Comparison of ENCODE assay signal across 28 cellular contexts in the genomic region with DNA sequence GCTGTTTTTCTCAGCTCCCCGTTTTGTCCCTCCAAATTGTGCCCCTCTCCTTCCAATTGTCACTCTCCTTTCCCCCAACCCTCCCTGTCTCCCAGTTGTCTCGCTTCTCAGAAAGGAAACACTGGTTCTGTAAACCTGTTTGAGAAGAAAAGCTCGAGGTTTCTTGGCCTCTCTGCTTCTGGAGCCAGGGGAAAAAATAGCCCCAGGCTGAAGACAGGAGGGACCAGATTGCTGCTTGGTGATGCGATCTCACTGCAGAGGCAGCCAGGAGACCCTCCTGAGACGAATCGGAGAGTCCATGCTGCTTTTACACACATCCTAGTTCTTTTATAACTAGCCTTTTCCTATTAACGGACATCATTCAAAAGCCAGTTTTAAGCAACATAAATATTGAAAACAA. TPM values are rescaled to one million over a fixed set of nuclear protein-coding genes. Genes with fewer than 3 reads are reported as not detected.
DNase-seq lines count a peak whose midpoint lies in the region; ATAC-seq and TF ChIP-seq lines count a peak whose summit lies in the region.
"Had no signal": no experiment of that assay in that cellular context is flagged by ENCODE, and none has a peak within 500 bp of the region (broad histone marks: within the 10 kb centered on the region; RNA-seq: fewer than 3 reads in every experiment).

No MANE protein-coding gene starts in this region.

- no peak overlapping the region for H3K4me3 Mint-ChIP-seq in neural progenitor cell
- H3K4me3 Mint-ChIP-seq: CD4-positive, alpha-beta memory T cell had no signal

- H3K36me3 ChIP-seq in HEK293 (ENCODE audit: control insufficient read depth in 2 of 2, insufficient read depth in 1 of 2, low read length in 2 of 2) (no peaks in the 10 kb centered on the region), neural progenitor cell (no peaks in the 10 kb centered on the region)
- H3K36me3 ChIP-seq: BLaER1 treated with 17β-estradiol and CSF1 and Interleukin-3, amounts not matched to agents 10 nM and 100 nM; MG63 had no signal

- H3K27ac Mint-ChIP-seq in neural progenitor cell, result no peak overlapping the region

- peak overlapping the region; percentile 30 for H3K4me3 ChIP-seq in HEK293 (ENCODE audit: low read depth, low read length)
- H3K4me3 ChIP-seq in fibroblast of villous mesenchyme (ENCODE audit: low read depth, low read length), result peak overlapping the region; percentile 29
- no peak overlapping the region for H3K4me3 ChIP-seq in neural progenitor cell
- H3K4me3 ChIP-seq: A549; BLaER1 treated with 17β-estradiol and CSF1 and Interleukin-3, amounts not matched to agents 10 nM and 100 nM; MG63 had no signal

- H3K36me3 Mint-ChIP-seq in neural progenitor cell, result no peaks in the 10 kb centered on the region
- H3K36me3 Mint-ChIP-seq: CD4-positive, alpha-beta memory T cell had no signal

- H3K9me3 ChIP-seq in HEK293 (ENCODE audit: control insufficient read depth, insufficient read depth, low read depth, low read length), result no peaks in the 10 kb centered on the region
- H3K9me3 ChIP-seq in neural progenitor cell (ENCODE audit: low read depth), result no peaks in the 10 kb centered on the region
- H3K9me3 ChIP-seq: A549, Caco-2, MG63 had no signal

- peaks cover 11% of the 10 kb centered on the region for H3K27me3 Mint-ChIP-seq in neural progenitor cell (ENCODE audit: insufficient read depth, low read depth)
- H3K27me3 Mint-ChIP-seq: CD4-positive, alpha-beta memory T cell had no signal

- H3F3A ChIP-seq in neural progenitor cell (ENCODE audit: low read depth), result no peaks in the 10 kb centered on the region

- H3K27ac ChIP-seq in HEK293 (ENCODE audit: extremely low read depth, low read depth, low read length), result no peak overlapping the region
- H3K27ac ChIP-seq in neural progenitor cell, result no peak overlapping the region
- H3K27ac ChIP-seq: BLaER1 treated with 17β-estradiol and CSF1 and Interleukin-3, amounts not matched to agents 10 nM and 100 nM; RWPE1 had no signal

- DNase-seq in fibroblast of villous mesenchyme (ENCODE audit: low read depth) (no peak), neural progenitor cell (ENCODE audit: low spot score) (no peak), NOMO-1 (lab: John Stamatoyannopoulos, UW; ENCODE audit: unreplicated experiment in 2 of 2) (no peak)
- DNase-seq in activated CD8-positive, alpha-beta memory T cell treated with anti-CD3 and anti-CD28 coated beads for 24 hours, result no peak
- DNase-seq: AML-193; CD4-positive, alpha-beta memory T cell; DMS79; H7; KBM-7; MG63; NCI-H1105 treated with DMSO at 0.1 percent for 48 hours; NCI-H146; NCI-H1930; NCI-H2107; NCI-H524 treated with DMSO at 0.1 percent for 48 hours; NCI-H774; SHP77 had no signal

- no peaks in the 10 kb centered on the region for H3K4me1 ChIP-seq in HEK293 (ENCODE audit: control insufficient read depth, insufficient read depth, low read length)
- H3K4me1 ChIP-seq in neural progenitor cell, result no peaks in the 10 kb centered on the region
- H3K4me1 ChIP-seq: A549 had no signal

- H2AFZ ChIP-seq in neural progenitor cell (replicated peaks), result peak overlapping the region; percentile 36

- H3K79me2 ChIP-seq in neural progenitor cell (ENCODE audit: low read depth), result no peaks in the 10 kb centered on the region

- no peaks in the 10 kb centered on the region for H3K4me1 Mint-ChIP-seq in neural progenitor cell
- H3K4me1 Mint-ChIP-seq: CD4-positive, alpha-beta memory T cell had no signal

- no peak for ATAC-seq in HG02973 (IDR thresholded peaks at IDR 0.05; ENCODE audit: unreplicated experiment)
- no peak for ATAC-seq in GM21786 (IDR thresholded peaks at IDR 0.05; ENCODE audit: unreplicated experiment)
- ATAC-seq: A549, Panc1 had no signal

- H4K20me1 ChIP-seq in neural progenitor cell (ENCODE audit: low read depth), result no peaks in the 10 kb centered on the region
- H4K20me1 ChIP-seq: BLaER1 treated with 17β-estradiol and CSF1 and Interleukin-3, amounts not matched to agents 10 nM and 100 nM had no signal

- CTCF ChIA-PET in HEK293 (lab: Yijun Ruan, JAX), result no interaction called here

- H3K27me3 ChIP-seq in neural progenitor cell, result no peaks in the 10 kb centered on the region
- H3K27me3 ChIP-seq: BLaER1 treated with 17β-estradiol and CSF1 and Interleukin-3, amounts not matched to agents 10 nM and 100 nM; MG63 had no signal

- no peak overlapping the region for H3K9ac ChIP-seq in neural progenitor cell
- H3K9ac ChIP-seq: BLaER1 treated with 17β-estradiol and CSF1 and Interleukin-3, amounts not matched to agents 10 nM and 100 nM had no signal

- H3K9me3 Mint-ChIP-seq in neural progenitor cell, result peaks cover 7% of the 10 kb centered on the region

- no peak overlapping the region for H3K4me2 ChIP-seq in neural progenitor cell
- H3K4me2 ChIP-seq: A549; BLaER1 treated with 17β-estradiol and CSF1 and Interleukin-3, amounts not matched to agents 10 nM and 100 nM had no signal

- POLR2A ChIA-PET in HEK293 (lab: Yijun Ruan, JAX), result interaction anchor here (0.7 kb wide), 1 partner anchor 143 kb away, joined by 4 read pairs; no protein-coding TSS in a partner anchor

- TF ChIP-seq CTCF in HEK293 (tag by site-specific recombination; IDR thresholded peaks at IDR 0.05) (no peak), fibroblast of villous mesenchyme (IDR thresholded peaks at IDR 0.05; ENCODE audit: insufficient read depth, low read depth, low read length) (no peak), neural progenitor cell (IDR thresholded peaks at IDR 0.05) (no peak)

TF ChIP-seq in HEK293, 187 proteins besides CTCF, POLR2A, EP300 and RAD21:
- TF ChIP-seq BCL11B (tag by site-specific recombination; IDR thresholded peaks at IDR 0.05; ENCODE audit: low read depth) (no peak), MEIS1 (CRISPR knock-in tag; IDR thresholded peaks at IDR 0.05; ENCODE audit: borderline replicate concordance) (no peak)
- TF ChIP-seq, protein P1, sequence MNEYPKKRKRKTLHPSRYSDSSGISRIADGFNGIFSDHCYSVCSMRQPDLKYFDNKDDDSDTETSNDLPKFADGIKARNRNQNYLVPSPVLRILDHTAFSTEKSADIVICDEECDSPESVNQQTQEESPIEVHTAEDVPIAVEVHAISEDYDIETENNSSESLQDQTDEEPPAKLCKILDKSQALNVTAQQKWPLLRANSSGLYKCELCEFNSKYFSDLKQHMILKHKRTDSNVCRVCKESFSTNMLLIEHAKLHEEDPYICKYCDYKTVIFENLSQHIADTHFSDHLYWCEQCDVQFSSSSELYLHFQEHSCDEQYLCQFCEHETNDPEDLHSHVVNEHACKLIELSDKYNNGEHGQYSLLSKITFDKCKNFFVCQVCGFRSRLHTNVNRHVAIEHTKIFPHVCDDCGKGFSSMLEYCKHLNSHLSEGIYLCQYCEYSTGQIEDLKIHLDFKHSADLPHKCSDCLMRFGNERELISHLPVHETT (tag by site-specific recombination; IDR thresholded peaks at IDR 0.05), result no peak

RNA-seq across cellular contexts. Expression of a gene that starts 21.2 kb away (rescaled TPM):
- not detected in 2 replicates for total RNA-seq in fibroblast of villous mesenchyme
- not detected in 2 replicates for total RNA-seq in neural progenitor cell (ENCODE audit: low replicate concordance)
- total RNA-seq: Caco-2; CD4-positive, alpha-beta memory T cell; H7; LHCN-M2; OCI-LY7; SK-MEL-5 had no signal

RNA-seq across cellular contexts. Expression of a gene that starts 51.0 kb away (rescaled TPM):
- total RNA-seq in fibroblast of villous mesenchyme (0.32 TPM in 1 of 2 replicates, not detected in the other), neural progenitor cell (ENCODE audit: low replicate concordance) (0.28 and 0.65 TPM in 2 replicates)
- total RNA-seq: CD4-positive, alpha-beta memory T cell; LHCN-M2; OCI-LY7; SK-MEL-5 had no signal
